In the genomic region with DNA sequence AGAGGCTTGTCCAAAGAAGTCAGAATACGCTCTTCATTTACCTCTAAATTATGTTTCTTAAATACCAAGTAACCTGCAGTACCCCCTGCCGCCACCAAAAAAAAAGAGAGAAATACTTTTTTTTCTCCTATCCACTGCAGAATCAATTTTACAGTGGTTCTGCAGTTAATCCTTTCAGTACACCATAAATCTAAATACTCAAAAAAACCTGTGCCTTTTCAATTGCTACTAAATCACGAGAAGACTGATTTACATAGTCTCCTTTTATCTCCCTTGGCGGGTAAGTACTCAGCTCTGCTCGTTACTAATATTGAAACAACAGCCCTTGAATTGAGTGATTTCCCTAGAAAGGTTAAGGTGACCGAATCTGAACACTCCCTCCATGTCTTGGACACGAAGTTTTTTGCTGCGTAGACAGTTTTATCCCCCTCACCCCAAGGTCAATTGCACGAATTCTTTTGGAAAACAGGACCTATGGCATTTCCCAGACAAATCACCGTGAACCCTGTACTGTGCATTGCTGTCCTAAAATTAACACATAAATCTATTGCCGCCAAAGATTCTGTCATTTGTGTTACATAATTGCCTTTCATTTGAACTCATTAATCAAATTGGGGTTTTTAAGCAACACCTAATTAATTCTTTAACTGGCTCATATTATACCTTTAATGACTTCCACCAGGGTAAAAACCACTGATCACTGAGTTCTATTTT, we compare ENCODE assay signal across 8 cellular contexts. TPM values are rescaled to one million over a fixed set of nuclear protein-coding genes. Genes with fewer than 3 reads are reported as not detected.
DNase-seq lines count a peak whose midpoint lies in the region; ATAC-seq, FAIRE-seq and TF ChIP-seq lines count a peak whose summit lies in the region.

No MANE protein-coding gene starts in this region.

- peak; percentile 57 for FAIRE-seq in endothelial cell of umbilical vein (lab: Jason Lieb, UNC)

- TF ChIP-seq EP300 in ovary (IDR thresholded peaks at IDR 0.05) = no peak

- dilution Hi-C loops in endothelial cell of umbilical vein (cut with MboI; ENCODE audit: extremely low pct_ligation_motif_present, low sequenced_read_pairs) = no loop called here

- intact Hi-C loops in Right ventricle myocardium superior (cut with DNase I) (no loop called here), endothelial cell of umbilical vein (cut with micrococcal nuclease) (loop anchor here (1.0 to 2.0 kb wide), 11 partner anchors 11 to 399 kb away; partner anchors contain the start of gene TRDMT1), ovary (cut with DNase I) (loop anchor here in 3 of 4 donors (2.0 to 10.0 kb wide), 4 partner anchors 27 to 230 kb away; partner anchors contain the start of gene TRDMT1 (in 2 of the 3))

- H3K36me3 ChIP-seq in right atrium auricular region (peaks cover 27% of the 10 kb centered on the region), SK-N-MC (ENCODE audit: insufficient read depth, low read length) (peaks cover 18% of the 10 kb centered on the region), endothelial cell of umbilical vein (ENCODE audit: control insufficient read depth in 2 of 2, extremely low read depth in 1 of 2, insufficient read depth in 2 of 2, low read length in 2 of 2) (peaks cover 0 to 22% of the 10 kb centered on the region in 2 experiments), ovary (no peaks in the 10 kb centered on the region)

- H3K9me3 ChIP-seq in right atrium auricular region (no peaks in the 10 kb centered on the region), SK-N-MC (ENCODE audit: low read depth, low read length) (no peaks in the 10 kb centered on the region), endothelial cell of umbilical vein (replicated peaks; ENCODE audit: control insufficient read depth, insufficient read depth, low read length) (no peaks in the 10 kb centered on the region), ovary (no peaks in the 10 kb centered on the region)

- H3K9ac ChIP-seq in SK-N-MC (ENCODE audit: insufficient read length) = no peak overlapping the region
- peak overlapping the region; percentile 100 for H3K9ac ChIP-seq in endothelial cell of umbilical vein (replicated peaks; ENCODE audit: extremely low read depth, insufficient read depth, low read length)

- POLR2A ChIA-PET in endothelial cell of umbilical vein (lab: Charles Lee) = interaction anchor here (3.3 to 3.6 kb wide), 3 partner anchors 12 to 260 kb away, joined by 21 to 27 read pairs (median 25); no protein-coding TSS in a partner anchor

- WGBS in ovary, 3 donors = 0 to 2% (median 1%) methylated on average over 11 of the region's 11 CpGs

- DNase-seq in right atrium auricular region (ENCODE audit: low spot score) = no peak
- no peak for DNase-seq in Right ventricle myocardium superior
- no peak for DNase-seq in SK-N-MC (ENCODE audit: low read depth, low spot score)
- peak; percentile 67 for DNase-seq in endothelial cell of umbilical vein (ENCODE audit: low read depth, low spot score)
- no peak for DNase-seq in ovary
- no peak for DNase-seq in GM03348 (ENCODE audit: low spot score)
- no peak for DNase-seq in NCI-H2227 (lab: John Stamatoyannopoulos, UW; ENCODE audit: unreplicated experiment)

- H3K27me3 ChIP-seq in right atrium auricular region (no peaks in the 10 kb centered on the region), endothelial cell of umbilical vein (ENCODE audit: control insufficient read depth in 2 of 2, insufficient read depth in 2 of 2, low read length in 2 of 2) (no peaks in the 10 kb centered on the region), ovary (no peaks in the 10 kb centered on the region)

- H3K9me1 ChIP-seq in endothelial cell of umbilical vein (replicated peaks; ENCODE audit: control insufficient read depth, extremely low read depth, insufficient read depth, low read length) = no peaks in the 10 kb centered on the region

- ATAC-seq in Right ventricle myocardium superior (ENCODE audit: poor library complexity) = no peak
- ATAC-seq in HG02981 (IDR thresholded peaks at IDR 0.05; ENCODE audit: unreplicated experiment) = peak; percentile 19

- peak overlapping the region; percentile 6 for H2AFZ ChIP-seq in endothelial cell of umbilical vein (ENCODE audit: low read depth, low read length)

- BruUV-seq in endothelial cell of umbilical vein (replicated peaks; lab: Mats Ljungman, UMichigan) = TSS peak; percentile 55

- TF ChIP-seq CTCF in right atrium auricular region (IDR thresholded peaks at IDR 0.05) (peak; percentile 24 to 69), endothelial cell of umbilical vein (IDR thresholded peaks at IDR 0.05; ENCODE audit: extremely low read depth in 1 of 2, insufficient read depth in 1 of 2, low read depth in 1 of 2, low read length in 2 of 2) (peak in 1 of 2 donors; percentile 33), ovary (IDR thresholded peaks at IDR 0.05) (peak; percentile 19 to 67 (median 59))

- H3K27ac ChIP-seq in right atrium auricular region (peak overlapping the region; percentile 97 to 98), SK-N-MC (no peak overlapping the region), endothelial cell of umbilical vein (ENCODE audit: insufficient read depth, low read depth, low read length) (peak overlapping the region; percentile 99), ovary (peak overlapping the region; percentile 96 to 99)

- peaks cover 13% of the 10 kb centered on the region for H4K20me1 ChIP-seq in endothelial cell of umbilical vein (replicated peaks; ENCODE audit: control insufficient read depth, extremely low read depth, insufficient read depth, low read length)

- peaks cover 36% of the 10 kb centered on the region for H3K79me2 ChIP-seq in endothelial cell of umbilical vein (ENCODE audit: control insufficient read depth, insufficient read depth, low read length)

- H3K4me1 ChIP-seq in right atrium auricular region (peaks cover 0 to 27% of the 10 kb centered on the region in 2 donors), endothelial cell of umbilical vein (ENCODE audit: control insufficient read depth, extremely low read depth, insufficient read depth, low read length) (peaks cover 18% of the 10 kb centered on the region), ovary (ENCODE audit: insufficient read depth) (peaks cover 7% of the 10 kb centered on the region)

- peak overlapping the region; percentile 99 for H3K4me2 ChIP-seq in endothelial cell of umbilical vein (ENCODE audit: insufficient read depth, low read length)

- CTCF ChIA-PET in endothelial cell of umbilical vein (lab: Charles Lee) = interaction anchor here (0.6 to 5.8 kb wide), 11 partner anchors 9 to 395 kb away, joined by 3 to 46 read pairs (median 5); partner anchors contain the start of gene TRDMT1

- TF ChIP-seq POLR2A in endothelial cell of umbilical vein (IDR thresholded peaks at IDR 0.05; ENCODE audit: low read depth, low read length) (no peak), ovary (IDR thresholded peaks at IDR 0.05) (no peak)

- peak overlapping the region; percentile 77 to 78 for H3K4me3 ChIP-seq in right atrium auricular region
- H3K4me3 ChIP-seq in SK-N-MC = peak overlapping the region; percentile 88
- H3K4me3 ChIP-seq in endothelial cell of umbilical vein (replicated peaks in 1 of 3; ENCODE audit: insufficient read depth in 1 of 3, low read depth in 1 of 3, low read length in 3 of 3) = peak overlapping the region; percentile 36 to 83 (median 56)
- peak overlapping the region; percentile 64 for H3K4me3 ChIP-seq in ovary

TF ChIP-seq in endothelial cell of umbilical vein, 7 proteins besides CTCF, POLR2A, EP300 and RAD21:
- no peak for TF ChIP-seq MYC (IDR thresholded peaks at IDR 0.05; ENCODE audit: low read depth, low read length)
- no peak for TF ChIP-seq EZH2 (IDR thresholded peaks at IDR 0.05; ENCODE audit: borderline replicate concordance, low read depth, low read length, severe bottlenecking)
- no peak for TF ChIP-seq MAX (IDR thresholded peaks at IDR 0.05; ENCODE audit: insufficient read depth, insufficient read length)
- no peak for TF ChIP-seq JUN (IDR thresholded peaks at IDR 0.05; ENCODE audit: borderline replicate concordance, insufficient read depth, insufficient read length, low read depth)
- TF ChIP-seq FOS (IDR thresholded peaks at IDR 0.05; ENCODE audit: borderline replicate concordance, insufficient read depth, low read length) = no peak
- TF ChIP-seq POLR2AphosphoS5 (IDR thresholded peaks at IDR 0.05; ENCODE audit: insufficient read depth, low read depth, low read length) = no peak
- TF ChIP-seq GATA2 (IDR thresholded peaks at IDR 0.05; ENCODE audit: insufficient read depth, insufficient read length, low read depth, low read length) = no peak

RNA-seq across cellular contexts. Expression of gene VIM, which starts 0.5 kb away (rescaled TPM):
- total RNA-seq in right atrium auricular region (1,000 to 10,000 TPM; 1,022 to 1,600 TPM), Right ventricle myocardium superior (364 TPM), endothelial cell of umbilical vein (5,754 and 5,781 TPM in 2 replicates), ovary (1,000 to 10,000 TPM; 2,370 to 5,934 (median 4,198) TPM)
- polyA plus RNA-seq in endothelial cell of umbilical vein (5,699 and 8,361 TPM in 2 replicates), ovary (1,000 to 10,000 TPM; 5,561 to 6,135 TPM)
- polyA plus RNA-seq in endothelial cell of umbilical vein (2011; cell fraction: cytosol; rRNA removed) = 5,912 and 6,029 TPM in 2 replicates
- polyA plus RNA-seq in endothelial cell of umbilical vein (2011; cell fraction: nucleus; rRNA removed) = 4,094 and 4,300 TPM in 2 replicates
- polyA plus RNA-seq in endothelial cell of umbilical vein (2012) = 4,943 and 4,968 TPM in 2 replicates
- 4,544 and 4,712 TPM in 2 replicates for polyA minus RNA-seq in endothelial cell of umbilical vein
- polyA minus RNA-seq in endothelial cell of umbilical vein (2011; cell fraction: cytosol; rRNA and poly(A)+ RNA removed) = 370 TPM
- polyA minus RNA-seq in endothelial cell of umbilical vein (2011; cell fraction: nucleus; rRNA and poly(A)+ RNA removed) = 1,556 and 2,259 TPM in 2 replicates

RNA-seq across cellular contexts. Expression of gene TRDMT1, which starts 26.1 kb away (rescaled TPM):
- total RNA-seq in right atrium auricular region = 1 to 10 TPM; 3.8 to 5.0 TPM
- total RNA-seq in Right ventricle myocardium superior = 4.5 TPM
- 12.3 and 15.2 TPM in 2 replicates for total RNA-seq in endothelial cell of umbilical vein
- polyA plus RNA-seq in endothelial cell of umbilical vein = 10.0 and 15.3 TPM in 2 replicates
- polyA plus RNA-seq in endothelial cell of umbilical vein (2011; cell fraction: cytosol; rRNA removed) = 5.1 and 5.2 TPM in 2 replicates
- 11.3 and 14.3 TPM in 2 replicates for polyA plus RNA-seq in endothelial cell of umbilical vein (2011; cell fraction: nucleus; rRNA removed)
- polyA plus RNA-seq in endothelial cell of umbilical vein (2012) = 3.5 and 6.1 TPM in 2 replicates
- 15.6 and 18.2 TPM in 2 replicates for polyA minus RNA-seq in endothelial cell of umbilical vein
- 2.0 TPM for polyA minus RNA-seq in endothelial cell of umbilical vein (2011; cell fraction: cytosol; rRNA and poly(A)+ RNA removed)
- 52.0 and 59.3 TPM in 2 replicates for polyA minus RNA-seq in endothelial cell of umbilical vein (2011; cell fraction: nucleus; rRNA and poly(A)+ RNA removed)
- total RNA-seq in ovary = 10 to 100 TPM; 13.1 to 24.3 (median 17.9) TPM
- polyA plus RNA-seq in ovary = 1 to 10 TPM; 3.2 to 5.9 TPM
